In genomic region chr11:45147017-45147728, GRCh38 we compare ENCODE assay signal across 8 cellular contexts. TPM values are rescaled to one million over a fixed set of nuclear protein-coding genes. Genes with fewer than 3 reads are reported as not detected.
DNase-seq lines count a peak whose midpoint lies in the region; ATAC-seq and TF ChIP-seq lines count a peak whose summit lies in the region.

No MANE protein-coding gene starts in this region.

- ATAC-seq in GM18502 (IDR thresholded peaks at IDR 0.05; ENCODE audit: poor library complexity, unreplicated experiment) (peak; percentile 99), HG02943 (IDR thresholded peaks at IDR 0.05; ENCODE audit: low read depth, unreplicated experiment) (peak; percentile 99), T-helper 17 cell (peak; percentile 98), left ventricle myocardium superior (peak; percentile 98), upper lobe of right lung (peak; percentile 97)

- peaks cover 5% of the 10 kb centered on the region for H3K36me3 Mint-ChIP-seq in T-helper 17 cell (ENCODE audit: low read depth)
- H3K36me3 Mint-ChIP-seq in progenitor cell of endocrine pancreas (ENCODE audit: insufficient read depth) = no peaks in the 10 kb centered on the region

- no peaks in the 10 kb centered on the region for H3K36me3 ChIP-seq in upper lobe of right lung

- H3K27me3 ChIP-seq in upper lobe of right lung = no peaks in the 10 kb centered on the region

- peak overlapping the region; percentile 86 for H3K27ac ChIP-seq in angular gyrus (ENCODE audit: low read depth, low read length)
- peak overlapping the region; percentile 99 for H3K27ac ChIP-seq in upper lobe of right lung

- DNase-seq in NCI-H187 (lab: John Stamatoyannopoulos, UW) = peak; percentile 91 to 94
- peak; percentile 87 to 89 (median 87) for DNase-seq in T-helper 17 cell
- DNase-seq in left ventricle myocardium superior = peak; percentile 98
- DNase-seq in progenitor cell of endocrine pancreas (ENCODE audit: low spot score, unreplicated experiment) = peak; percentile 94
- peak; percentile 98 for DNase-seq in upper lobe of right lung

- intact Hi-C loops in left ventricle myocardium superior (cut with micrococcal nuclease) (no loop called here), upper lobe of right lung (cut with DNase I) (no loop called here)

- peak overlapping the region; percentile 75 for H3K27ac Mint-ChIP-seq in T-helper 17 cell
- peak overlapping the region; percentile 96 for H3K27ac Mint-ChIP-seq in progenitor cell of endocrine pancreas

- H3K9me3 ChIP-seq in T-helper 17 cell (ENCODE audit: control insufficient read depth, low read length, poor library complexity, severe bottlenecking) = no peaks in the 10 kb centered on the region
- H3K9me3 ChIP-seq in upper lobe of right lung = no peaks in the 10 kb centered on the region

- no peaks in the 10 kb centered on the region for H3K9me3 Mint-ChIP-seq in progenitor cell of endocrine pancreas (ENCODE audit: low read depth)

- peaks cover 11% of the 10 kb centered on the region for H3K4me1 ChIP-seq in upper lobe of right lung

- H3K4me3 Mint-ChIP-seq in T-helper 17 cell (peak overlapping the region; percentile 92), progenitor cell of endocrine pancreas (ENCODE audit: low read depth) (peak overlapping the region; percentile 87)

- H3K4me1 Mint-ChIP-seq in T-helper 17 cell (peaks cover 35% of the 10 kb centered on the region), progenitor cell of endocrine pancreas (ENCODE audit: low read depth) (peaks cover 23% of the 10 kb centered on the region)

- peaks cover 5% of the 10 kb centered on the region for H3K27me3 Mint-ChIP-seq in T-helper 17 cell
- peaks cover 38% of the 10 kb centered on the region for H3K27me3 Mint-ChIP-seq in progenitor cell of endocrine pancreas

- H3K4me3 ChIP-seq in upper lobe of right lung = peak overlapping the region; percentile 80

- TF ChIP-seq CTCF in progenitor cell of endocrine pancreas (IDR thresholded peaks at IDR 0.05; ENCODE audit: unreplicated experiment) (no peak), upper lobe of right lung (IDR thresholded peaks at IDR 0.05) (no peak)

RNA-seq across cellular contexts. Expression of gene PRDM11, which starts 0.7 kb away (rescaled TPM):
- total RNA-seq in T-helper 17 cell (1 to 10 TPM; 4.6 to 6.5 TPM), left ventricle myocardium superior (16.9 TPM), progenitor cell of endocrine pancreas (23.7 and 27.1 TPM in 2 replicates), upper lobe of right lung (18.3 TPM)

Comparison
In these comparisons a context has a peak if more than half of its experiments do, and no peak if none do; other contexts are left out.
1. Peak in every context shown above with its lines: DNase-seq, ATAC-seq, H3K4me3 ChIP-seq and H3K27ac ChIP-seq.